ENCODE assay signal across 11 cellular contexts in genomic region chr2:105644174-105644980, GRCh38.
DNase-seq lines count a peak whose midpoint lies in the region; ATAC-seq lines count a peak whose summit lies in the region.
"Had no signal": no experiment of that assay in that cellular context is flagged by ENCODE, and none has a peak within 500 bp of the region (broad histone marks: within the 10 kb centered on the region; RNA-seq: fewer than 3 reads in every experiment).

No MANE protein-coding gene starts in this region.

- DNase-seq in GM04503 (ENCODE audit: low read depth): peak; percentile 37
- no peak for DNase-seq in left colon
- peak; percentile 19 for DNase-seq in stromal cell of bone marrow (ENCODE audit: low read depth)
- DNase-seq in A172 (ENCODE audit: low spot score): no peak
- no peak for DNase-seq in NCI-H1930 (lab: John Stamatoyannopoulos, UW)
- no peak for DNase-seq in stimulated activated CD4-positive, alpha-beta T cell treated with anti-CD3 and anti-CD28 coated beads, Interleukin-4, amount 100 ng/mL, for 1 hour
- DNase-seq: activated CD4-positive, alpha-beta T cell treated with anti-CD3 and anti-CD28 coated beads, Interleukin-2, amount 50 U/mL, for 4 hours; NCI-H1105 treated with DMSO at 0.1 percent for 48 hours; stimulated activated naive CD8-positive, alpha-beta T cell treated with anti-CD3 and anti-CD28 coated beads, Interleukin-15, amount 100 ng/mL, for 72 hours had no signal

- ATAC-seq in left colon: peak; percentile 70
- no peak for ATAC-seq in HG03457 (IDR thresholded peaks at IDR 0.05; ENCODE audit: unreplicated experiment)
- ATAC-seq: stimulated activated naive CD8-positive, alpha-beta T cell treated with anti-CD3 and anti-CD28 coated beads, Interleukin-15, amount 100 ng/mL, for 72 hours had no signal

- peak overlapping the region; percentile 29 for H3K27ac ChIP-seq in angular gyrus (ENCODE audit: low read depth, low read length)

- intact Hi-C loops in left colon (cut with DNase I, micrococcal nuclease): no loop called here

Comparison
In these comparisons a context has a peak if more than half of its experiments do, and no peak if none do; other contexts are left out.
1. DNase-seq: peak in GM04503 (single experiment) and stromal cell of bone marrow (single experiment); none in left colon (0 of 2), A172 (single experiment), NCI-H1930 (0 of 2) and stimulated activated CD4-positive, alpha-beta T cell treated with anti-CD3 and anti-CD28 coated beads, Interleukin-4, amount 100 ng/mL, for 1 hour (single experiment).